In the genomic region with DNA sequence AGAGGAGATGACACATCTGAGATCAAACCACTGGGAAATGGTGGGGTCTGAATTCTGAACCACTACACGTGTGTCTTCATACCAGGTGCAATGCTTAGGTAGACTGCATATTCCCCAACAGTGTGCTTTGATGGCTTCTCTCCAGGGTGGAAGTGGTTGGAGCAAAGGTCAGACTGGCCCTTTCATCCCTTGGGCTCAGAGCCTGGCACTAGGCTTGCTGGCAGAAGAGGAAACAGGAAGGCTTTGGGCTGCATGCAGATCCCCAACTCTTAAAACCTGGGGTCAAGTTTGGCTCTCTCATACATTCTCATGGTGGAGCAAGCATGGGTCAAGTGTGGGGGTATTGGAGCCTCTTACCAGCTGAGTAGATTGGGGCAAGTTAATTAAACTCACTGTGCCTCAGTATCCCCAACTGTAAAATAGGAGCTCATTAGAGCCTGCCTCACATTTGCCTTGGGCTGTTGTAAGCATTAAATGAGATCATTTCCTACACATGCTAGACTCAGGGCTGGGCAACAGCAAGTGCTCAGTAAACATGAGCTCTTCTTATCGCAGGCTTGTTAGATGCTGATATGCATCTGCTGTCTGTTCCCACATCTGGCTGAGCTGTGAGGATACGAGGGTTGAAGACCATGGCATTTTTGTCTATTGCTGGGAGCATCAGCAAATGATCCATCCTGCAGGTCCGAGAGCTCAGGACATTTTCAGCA, we compare ENCODE assay signal across 11 cellular contexts. TPM values are rescaled to one million over a fixed set of nuclear protein-coding genes. Genes with fewer than 3 reads are reported as not detected.
A peak's percentile ranks its signal among the peaks of the same experiment; 100 is the strongest.
DNase-seq lines count a peak whose midpoint lies in the region; ATAC-seq and TF ChIP-seq lines count a peak whose summit lies in the region.
"Had no signal": no experiment of that assay in that cellular context is flagged by ENCODE, and none has a peak within 500 bp of the region (broad histone marks: within the 10 kb centered on the region; RNA-seq: fewer than 3 reads in every experiment).

No MANE protein-coding gene starts in this region.

- H3K9me3 Mint-ChIP-seq in CD8-positive, alpha-beta T cell = no peaks in the 10 kb centered on the region
- no peaks in the 10 kb centered on the region for H3K9me3 Mint-ChIP-seq in activated T-helper 17 cell treated with anti-CD3 and anti-CD28 coated beads, Interleukin-2, amount 50 U/mL, for 72 hours

- no peaks in the 10 kb centered on the region for H3K36me3 ChIP-seq in CD8-positive, alpha-beta T cell (ENCODE audit: insufficient read depth, low read length)
- H3K36me3 ChIP-seq: brain microvascular endothelial cell had no signal

- H3K4me1 ChIP-seq in CD8-positive, alpha-beta T cell (ENCODE audit: insufficient read depth, low read length) = peaks cover 63% of the 10 kb centered on the region

- H3K27ac Mint-ChIP-seq in CD8-positive, alpha-beta T cell = peak overlapping the region; percentile 98
- peak overlapping the region; percentile 99 for H3K27ac Mint-ChIP-seq in activated T-helper 17 cell treated with anti-CD3 and anti-CD28 coated beads, Interleukin-2, amount 50 U/mL, for 72 hours

- CTCF ChIA-PET in CD8-positive, alpha-beta T cell (lab: Charles Lee) = interaction anchor here (0.7 to 5.9 kb wide), 10 partner anchors 9 to 87 kb away, joined by 3 to 57 read pairs (median 6); partner anchors contain the start of genes DHX35 and PPP1R16B

- peak overlapping the region; percentile 82 for H3K4me3 Mint-ChIP-seq in CD8-positive, alpha-beta T cell
- peak overlapping the region; percentile 94 for H3K4me3 Mint-ChIP-seq in activated T-helper 17 cell treated with anti-CD3 and anti-CD28 coated beads, Interleukin-2, amount 50 U/mL, for 72 hours

- H3K36me3 Mint-ChIP-seq in CD8-positive, alpha-beta T cell = peaks cover 5% of the 10 kb centered on the region
- H3K36me3 Mint-ChIP-seq in activated T-helper 17 cell treated with anti-CD3 and anti-CD28 coated beads, Interleukin-2, amount 50 U/mL, for 72 hours (ENCODE audit: low read depth) = peaks cover 44% of the 10 kb centered on the region

- no peaks in the 10 kb centered on the region for H3K9me3 ChIP-seq in CD8-positive, alpha-beta T cell (ENCODE audit: low read length)

- TF ChIP-seq CTCF in CD8-positive, alpha-beta T cell (IDR thresholded peaks at IDR 0.05) = no peak

- intact Hi-C loops in CD8-positive, alpha-beta T cell (cut with DNase I, micrococcal nuclease) = loop anchor here (1.0 to 5.0 kb wide), 5 partner anchors 15 to 127 kb away; partner anchors contain the start of genes PPP1R16B (in 2 of the 2) and ACTR5 (in 1 of the 2)

- no peaks in the 10 kb centered on the region for H3K27me3 Mint-ChIP-seq in CD8-positive, alpha-beta T cell (ENCODE audit: low read depth)
- no peaks in the 10 kb centered on the region for H3K27me3 Mint-ChIP-seq in activated T-helper 17 cell treated with anti-CD3 and anti-CD28 coated beads, Interleukin-2, amount 50 U/mL, for 72 hours

- H3K4me1 Mint-ChIP-seq in CD8-positive, alpha-beta T cell (ENCODE audit: low read depth) = peaks cover 89% of the 10 kb centered on the region
- H3K4me1 Mint-ChIP-seq in activated T-helper 17 cell treated with anti-CD3 and anti-CD28 coated beads, Interleukin-2, amount 50 U/mL, for 72 hours = peaks cover 68% of the 10 kb centered on the region

- H3K4me3 ChIP-seq in CD8-positive, alpha-beta T cell (ENCODE audit: low read depth, low read length) = peak overlapping the region; percentile 25

- POLR2A ChIA-PET in CD8-positive, alpha-beta T cell (lab: Charles Lee) = interaction anchor here (0.9 to 3.4 kb wide), 15 partner anchors 8 to 124 kb away, joined by 3 to 44 read pairs (median 4); partner anchors contain the start of genes DHX35 and PPP1R16B

- ATAC-seq in CD8-positive, alpha-beta T cell = peak; percentile 28
- ATAC-seq in HG02970 (IDR thresholded peaks at IDR 0.05; ENCODE audit: low FRiP score, unreplicated experiment) = peak; percentile 3
- ATAC-seq in activated T-helper 17 cell treated with anti-CD3 and anti-CD28 coated beads, Interleukin-2, amount 50 U/mL, for 72 hours (replicated peaks) = no peak
- no peak for ATAC-seq in GM21737 (IDR thresholded peaks at IDR 0.05; ENCODE audit: unreplicated experiment)
- ATAC-seq in GM18867 (IDR thresholded peaks at IDR 0.05; ENCODE audit: unreplicated experiment) = no peak

- H3K27ac ChIP-seq in CD8-positive, alpha-beta T cell (ENCODE audit: low read depth, low read length) = peak overlapping the region; percentile 61
- H3K27ac ChIP-seq: brain microvascular endothelial cell had no signal

- peak in 3 of 7 experiments; percentile 37 to 54 (median 53) for DNase-seq in CD8-positive, alpha-beta T cell
- DNase-seq in lung microvascular endothelial cell (ENCODE audit: low read depth in 2 of 2) = peak; percentile 43 to 61
- no peak for DNase-seq in NCI-H1930 (lab: John Stamatoyannopoulos, UW)
- DNase-seq in GOT3 (lab: John Stamatoyannopoulos, UW) = no peak
- DNase-seq: brain microvascular endothelial cell, NCI-H2081, retina had no signal

- H3K27me3 ChIP-seq in CD8-positive, alpha-beta T cell (ENCODE audit: insufficient read depth, low read length) = no peaks in the 10 kb centered on the region
- H3K27me3 ChIP-seq: brain microvascular endothelial cell had no signal

RNA-seq across cellular contexts. Expression of gene FAM83D, which starts 51.6 kb away (rescaled TPM):
- 1 to 10 TPM; 5.3 to 6.3 TPM for total RNA-seq in CD8-positive, alpha-beta T cell
- total RNA-seq in activated T-helper 17 cell treated with anti-CD3 and anti-CD28 coated beads, Interleukin-2, amount 50 U/mL, for 72 hours = 10 to 100 TPM; 15.9 to 18.3 TPM
- 24.2 TPM in 2 replicates for total RNA-seq in lung microvascular endothelial cell

Comparison
In these comparisons a context has a peak if more than half of its experiments do, and no peak if none do; other contexts are left out.
1. ATAC-seq: peak in CD8-positive, alpha-beta T cell (single experiment) and HG02970 (single experiment); none in activated T-helper 17 cell treated with anti-CD3 and anti-CD28 coated beads, Interleukin-2, amount 50 U/mL, for 72 hours (single experiment), GM21737 (single experiment) and GM18867 (single experiment).
2. DNase-seq: peak in lung microvascular endothelial cell (2 of 2); none in NCI-H1930 (0 of 2) and GOT3 (single experiment).